ENCODE assay signal across 10 cellular contexts in genomic region chr22:37176464-37177061, GRCh38. TPM values are rescaled to one million over a fixed set of nuclear protein-coding genes. Genes with fewer than 3 reads are reported as not detected.
DNase-seq lines count a peak whose midpoint lies in the region; ATAC-seq, FAIRE-seq and TF ChIP-seq lines count a peak whose summit lies in the region.
"Had no signal": no experiment of that assay in that cellular context is flagged by ENCODE, and none has a peak within 500 bp of the region (broad histone marks: within the 10 kb centered on the region; RNA-seq: fewer than 3 reads in every experiment).

No MANE protein-coding gene starts in this region.

- FAIRE-seq in H54 (lab: Jason Lieb, UNC) = no peak

- H3K9me3 ChIP-seq in upper lobe of right lung = no peaks in the 10 kb centered on the region
- H3K9me3 ChIP-seq: Caco-2 had no signal

- TF ChIP-seq CTCF in cardiac fibroblast (IDR thresholded peaks at IDR 0.05; ENCODE audit: low read depth, low read length) = peak; percentile 5
- TF ChIP-seq CTCF in upper lobe of right lung (IDR thresholded peaks at IDR 0.05) = no peak

- H3K4me3 ChIP-seq in cardiac fibroblast (replicated peaks in 1 of 2; ENCODE audit: low read depth in 2 of 2, low read length in 2 of 2) (no peak overlapping the region), upper lobe of right lung (peak overlapping the region; percentile 26)

- peaks cover 13% of the 10 kb centered on the region for H3K4me1 Mint-ChIP-seq in memory B cell

- H3K27me3 ChIP-seq in upper lobe of right lung = no peaks in the 10 kb centered on the region

- peaks cover 38% of the 10 kb centered on the region for H3K4me1 ChIP-seq in upper lobe of right lung

- TF ChIP-seq POLR2A in H54 (IDR thresholded peaks at IDR 0.05; ENCODE audit: low read depth, low read length) = no peak

- peaks cover 15% of the 10 kb centered on the region for H3K27me3 Mint-ChIP-seq in memory B cell

- H3K27ac Mint-ChIP-seq in memory B cell = no peak overlapping the region

- H3K27ac ChIP-seq in upper lobe of right lung = peak overlapping the region; percentile 45

- peak; percentile 56 for DNase-seq in activated CD8-positive, alpha-beta memory T cell treated with anti-CD3 and anti-CD28 coated beads, Interleukin-2, amount 50 U/mL, for 48 hours
- no peak for DNase-seq in activated CD8-positive, alpha-beta memory T cell treated with anti-CD3 and anti-CD28 coated beads, Interleukin-2, amount 50 U/mL, for 4 hours
- DNase-seq in cardiac fibroblast (ENCODE audit: low read depth in 2 of 2) (peak; percentile 77 to 89), memory B cell (ENCODE audit: low spot score in 2 of 2) (no peak), upper lobe of right lung (peak; percentile 80), H54 (ENCODE audit: insufficient read length, low spot score) (no peak)

- peak; percentile 76 for ATAC-seq in memory B cell (ENCODE audit: low read depth)
- ATAC-seq in upper lobe of right lung = peak; percentile 86
- ATAC-seq in HG02763 (IDR thresholded peaks at IDR 0.05; ENCODE audit: unreplicated experiment) = no peak
- no peak for ATAC-seq in HG02588 (IDR thresholded peaks at IDR 0.05; ENCODE audit: unreplicated experiment)

- peak overlapping the region; percentile 76 for H3K4me3 Mint-ChIP-seq in memory B cell

- H3K36me3 ChIP-seq in upper lobe of right lung = no peaks in the 10 kb centered on the region

- intact Hi-C loops in upper lobe of right lung (cut with DNase I) = no loop called here

- H3K36me3 Mint-ChIP-seq in memory B cell = peaks cover 3% of the 10 kb centered on the region

- H3K9me3 Mint-ChIP-seq in memory B cell = no peaks in the 10 kb centered on the region

RNA-seq across cellular contexts. Expression of gene C1QTNF6, which starts 11.5 kb away (rescaled TPM):
- total RNA-seq in upper lobe of right lung = 6.1 TPM

RNA-seq across cellular contexts. Expression of gene IL2RB, which starts 26.8 kb away (rescaled TPM):
- 10.6 TPM for total RNA-seq in upper lobe of right lung
- total RNA-seq: Caco-2 had no signal

RNA-seq across cellular contexts. Expression of gene SSTR3, which starts 35.7 kb away (rescaled TPM):
- not detected for total RNA-seq in upper lobe of right lung
- total RNA-seq: Caco-2, kidney epithelial cell had no signal

Comparison
In these comparisons a context has a peak if more than half of its experiments do, and no peak if none do; other contexts are left out.
1. DNase-seq: peak in activated CD8-positive, alpha-beta memory T cell treated with anti-CD3 and anti-CD28 coated beads, Interleukin-2, amount 50 U/mL, for 48 hours (single experiment), cardiac fibroblast (2 of 2) and upper lobe of right lung (single experiment); none in activated CD8-positive, alpha-beta memory T cell treated with anti-CD3 and anti-CD28 coated beads, Interleukin-2, amount 50 U/mL, for 4 hours (single experiment), memory B cell (0 of 2) and H54 (single experiment).
2. ATAC-seq: peak in memory B cell (single experiment) and upper lobe of right lung (single experiment); none in HG02763 (single experiment) and HG02588 (single experiment).